Comparison of ENCODE assay signal across 8 cellular contexts in genomic region chr2:160387558-160388262, GRCh38.
A peak's percentile ranks its signal among the peaks of the same experiment; 100 is the strongest.
DNase-seq lines count a peak whose midpoint lies in the region; ATAC-seq lines count a peak whose summit lies in the region.

No MANE protein-coding gene starts in this region.

- H3K4me3 Mint-ChIP-seq in stimulated activated naive CD8-positive, alpha-beta T cell treated with anti-CD3 and anti-CD28 coated beads, Interleukin-15, Interleukin-2, amounts not matched to agents 100 ng/mL and 50 ng/mL, for 24 hours, result peak overlapping the region; percentile 69
- peak overlapping the region; percentile 46 for H3K4me3 Mint-ChIP-seq in dendritic cell treated with granulocyte-macrophage colony-stimulating factor and Interleukin-4, amounts not matched to agents 40 ng/mL and 50 ng/mL, for 4 days

- peak overlapping the region; percentile 86 for H3K27ac Mint-ChIP-seq in stimulated activated naive CD8-positive, alpha-beta T cell treated with anti-CD3 and anti-CD28 coated beads, Interleukin-15, Interleukin-2, amounts not matched to agents 100 ng/mL and 50 ng/mL, for 24 hours
- peak overlapping the region; percentile 85 for H3K27ac Mint-ChIP-seq in dendritic cell treated with granulocyte-macrophage colony-stimulating factor and Interleukin-4, amounts not matched to agents 40 ng/mL and 50 ng/mL, for 4 days

- ATAC-seq in stimulated activated naive CD8-positive, alpha-beta T cell treated with anti-CD3 and anti-CD28 coated beads, Interleukin-15, Interleukin-2, amounts not matched to agents 100 U/mL and 50 U/mL, for 24 hours, result no peak
- peak; percentile 92 for ATAC-seq in aorta (ENCODE audit: low FRiP score)

- intact Hi-C loops in dendritic cell treated with granulocyte-macrophage colony-stimulating factor and Interleukin-4, amounts not matched to agents 40 ng/mL and 50 ng/mL, for 4 days (cut with micrococcal nuclease), result no loop called here
- intact Hi-C loops in aorta (cut with DNase I), result loop anchor here in 1 of 2 donors (10.0 kb wide), 1 partner anchor 63 kb away; no protein-coding TSS in a partner anchor

- WGBS in aorta, 2 donors, result 10 to 11% methylated on average over 3 of the region's 3 CpGs

- no peak for DNase-seq in stimulated activated naive CD8-positive, alpha-beta T cell treated with anti-CD3 and anti-CD28 coated beads, Interleukin-15, Interleukin-2, amounts not matched to agents 100 U/mL and 50 U/mL, for 24 hours
- peak; percentile 71 for DNase-seq in mucosa of gallbladder (ENCODE audit: low spot score)
- peak; percentile 80 to 83 for DNase-seq in aorta
- DNase-seq in C1 segment of cervical spinal cord (lab: John Stamatoyannopoulos, UW), result no peak
- no peak for DNase-seq in stimulated activated CD4-positive, alpha-beta T cell treated with anti-CD3 and anti-CD28 coated beads, Interleukin-4, amount 100 ng/mL, for 1 hour
- DNase-seq in activated CD8-positive, alpha-beta memory T cell treated with anti-CD3 and anti-CD28 coated beads, Interleukin-2, amount 50 U/mL, for 48 hours, result no peak

- H3K27ac ChIP-seq in aorta (ENCODE audit: low read depth in 1 of 2, low read length in 2 of 2), result peak overlapping the region; percentile 31 to 41

- H3K27me3 ChIP-seq in aorta (ENCODE audit: control insufficient read depth in 1 of 2, insufficient read depth in 2 of 2, low read length in 1 of 2), result no peaks in the 10 kb centered on the region

- no peak overlapping the region for H3K4me3 ChIP-seq in aorta (ENCODE audit: low read length in 2 of 2)

- peaks cover 7 to 16% of the 10 kb centered on the region in 2 donors for H3K4me1 ChIP-seq in aorta (ENCODE audit: control insufficient read depth in 1 of 2, insufficient read depth in 2 of 2, low read length in 2 of 2)

- H3K9me3 ChIP-seq in aorta (ENCODE audit: control insufficient read depth, low read length), result no peaks in the 10 kb centered on the region

- peaks cover 86% of the 10 kb centered on the region for H3K4me1 Mint-ChIP-seq in stimulated activated naive CD8-positive, alpha-beta T cell treated with anti-CD3 and anti-CD28 coated beads, Interleukin-15, Interleukin-2, amounts not matched to agents 100 ng/mL and 50 ng/mL, for 24 hours (ENCODE audit: low read depth)
- H3K4me1 Mint-ChIP-seq in dendritic cell treated with granulocyte-macrophage colony-stimulating factor and Interleukin-4, amounts not matched to agents 40 ng/mL and 50 ng/mL, for 4 days (ENCODE audit: low read depth), result peaks cover 71% of the 10 kb centered on the region

- peaks cover 9% of the 10 kb centered on the region for H3K36me3 Mint-ChIP-seq in stimulated activated naive CD8-positive, alpha-beta T cell treated with anti-CD3 and anti-CD28 coated beads, Interleukin-15, Interleukin-2, amounts not matched to agents 100 ng/mL and 50 ng/mL, for 24 hours (ENCODE audit: low read depth)
- peaks cover 14% of the 10 kb centered on the region for H3K36me3 Mint-ChIP-seq in dendritic cell treated with granulocyte-macrophage colony-stimulating factor and Interleukin-4, amounts not matched to agents 40 ng/mL and 50 ng/mL, for 4 days (ENCODE audit: low read depth)

- H3K9me3 Mint-ChIP-seq in stimulated activated naive CD8-positive, alpha-beta T cell treated with anti-CD3 and anti-CD28 coated beads, Interleukin-15, Interleukin-2, amounts not matched to agents 100 ng/mL and 50 ng/mL, for 24 hours, result no peaks in the 10 kb centered on the region
- H3K9me3 Mint-ChIP-seq in dendritic cell treated with granulocyte-macrophage colony-stimulating factor and Interleukin-4, amounts not matched to agents 40 ng/mL and 50 ng/mL, for 4 days, result no peaks in the 10 kb centered on the region

- no peaks in the 10 kb centered on the region for H3K27me3 Mint-ChIP-seq in stimulated activated naive CD8-positive, alpha-beta T cell treated with anti-CD3 and anti-CD28 coated beads, Interleukin-15, Interleukin-2, amounts not matched to agents 100 ng/mL and 50 ng/mL, for 24 hours
- no peaks in the 10 kb centered on the region for H3K27me3 Mint-ChIP-seq in dendritic cell treated with granulocyte-macrophage colony-stimulating factor and Interleukin-4, amounts not matched to agents 40 ng/mL and 50 ng/mL, for 4 days

- H3K36me3 ChIP-seq in aorta (ENCODE audit: control insufficient read depth in 1 of 2, insufficient read depth in 2 of 2, low read length in 1 of 2), result no peaks in the 10 kb centered on the region

Comparison
In these comparisons a context has a peak if more than half of its experiments do, and no peak if none do; other contexts are left out.
1. DNase-seq: peak in mucosa of gallbladder (single experiment) and aorta (2 of 2); none in stimulated activated naive CD8-positive, alpha-beta T cell treated with anti-CD3 and anti-CD28 coated beads, Interleukin-15, Interleukin-2, amounts not matched to agents 100 U/mL and 50 U/mL, for 24 hours (single experiment), C1 segment of cervical spinal cord (0 of 14), stimulated activated CD4-positive, alpha-beta T cell treated with anti-CD3 and anti-CD28 coated beads, Interleukin-4, amount 100 ng/mL, for 1 hour (single experiment) and activated CD8-positive, alpha-beta memory T cell treated with anti-CD3 and anti-CD28 coated beads, Interleukin-2, amount 50 U/mL, for 48 hours (single experiment).